Comparison of ENCODE assay signal across 1 cellular context in genomic region chr20:36773548-36774242, GRCh38.
TF ChIP-seq lines count a peak whose summit lies in the region.

Gene DSN1, minus strand, starts transcription at chr20:36773763. Its CDS starts 2,305 bp downstream, at chr20:36771458.

TF ChIP-seq in K562, 482 proteins besides CTCF, POLR2A, EP300 and RAD21 (continued from another document and continues in another):
- TF ChIP-seq, protein P1, sequence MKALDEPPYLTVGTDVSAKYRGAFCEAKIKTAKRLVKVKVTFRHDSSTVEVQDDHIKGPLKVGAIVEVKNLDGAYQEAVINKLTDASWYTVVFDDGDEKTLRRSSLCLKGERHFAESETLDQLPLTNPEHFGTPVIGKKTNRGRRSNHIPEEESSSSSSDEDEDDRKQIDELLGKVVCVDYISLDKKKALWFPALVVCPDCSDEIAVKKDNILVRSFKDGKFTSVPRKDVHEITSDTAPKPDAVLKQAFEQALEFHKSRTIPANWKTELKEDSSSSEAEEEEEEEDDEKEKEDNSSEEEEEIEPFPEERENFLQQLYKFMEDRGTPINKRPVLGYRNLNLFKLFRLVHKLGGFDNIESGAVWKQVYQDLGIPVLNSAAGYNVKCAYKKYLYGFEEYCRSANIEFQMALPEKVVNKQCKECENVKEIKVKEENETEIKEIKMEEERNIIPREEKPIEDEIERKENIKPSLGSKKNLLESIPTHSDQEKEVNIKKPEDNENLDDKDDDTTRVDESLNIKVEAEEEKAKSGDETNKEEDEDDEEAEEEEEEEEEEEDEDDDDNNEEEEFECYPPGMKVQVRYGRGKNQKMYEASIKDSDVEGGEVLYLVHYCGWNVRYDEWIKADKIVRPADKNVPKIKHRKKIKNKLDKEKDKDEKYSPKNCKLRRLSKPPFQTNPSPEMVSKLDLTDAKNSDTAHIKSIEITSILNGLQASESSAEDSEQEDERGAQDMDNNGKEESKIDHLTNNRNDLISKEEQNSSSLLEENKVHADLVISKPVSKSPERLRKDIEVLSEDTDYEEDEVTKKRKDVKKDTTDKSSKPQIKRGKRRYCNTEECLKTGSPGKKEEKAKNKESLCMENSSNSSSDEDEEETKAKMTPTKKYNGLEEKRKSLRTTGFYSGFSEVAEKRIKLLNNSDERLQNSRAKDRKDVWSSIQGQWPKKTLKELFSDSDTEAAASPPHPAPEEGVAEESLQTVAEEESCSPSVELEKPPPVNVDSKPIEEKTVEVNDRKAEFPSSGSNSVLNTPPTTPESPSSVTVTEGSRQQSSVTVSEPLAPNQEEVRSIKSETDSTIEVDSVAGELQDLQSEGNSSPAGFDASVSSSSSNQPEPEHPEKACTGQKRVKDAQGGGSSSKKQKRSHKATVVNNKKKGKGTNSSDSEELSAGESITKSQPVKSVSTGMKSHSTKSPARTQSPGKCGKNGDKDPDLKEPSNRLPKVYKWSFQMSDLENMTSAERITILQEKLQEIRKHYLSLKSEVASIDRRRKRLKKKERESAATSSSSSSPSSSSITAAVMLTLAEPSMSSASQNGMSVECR (CRISPR knock-in tag; IDR thresholded peaks at IDR 0.05) = peak; percentile 65
- TF ChIP-seq MIER1 (IDR thresholded peaks at IDR 0.05; ENCODE audit: low read depth) (no peak), STAT6 (CRISPR knock-in tag; IDR thresholded peaks at IDR 0.05) (no peak), ZNF253 (CRISPR knock-in tag; conservative IDR thresholded peaks at IDR 0.05) (no peak), U2AF1 (optimal IDR thresholded peaks at IDR 0.05; ENCODE audit: low read depth, low read length) (no peak), NBN (IDR thresholded peaks at IDR 0.05; ENCODE audit: low read depth) (no peak; the same call in 1 of the 2 replicates), ELF4 (CRISPR knock-in tag; IDR thresholded peaks at IDR 0.05) (peak; percentile 49; the same call in 1 of the 2 replicates), KLF6 (CRISPR knock-in tag; IDR thresholded peaks at IDR 0.05; ENCODE audit: borderline replicate concordance) (no peak), ZNF609 (CRISPR knock-in tag; IDR thresholded peaks at IDR 0.05; ENCODE audit: borderline replicate concordance) (no peak), ZBTB2 (IDR thresholded peaks at IDR 0.05) (peak; percentile 99), TAL1 (IDR thresholded peaks at IDR 0.05) (no peak), CUX1 (CRISPR knock-in tag; IDR thresholded peaks at IDR 0.05) (no peak), PYGO2 (tag; IDR thresholded peaks at IDR 0.05) (no peak), HDAC6 (IDR thresholded peaks at IDR 0.05; ENCODE audit: low read depth, low read length) (no peak), SRSF7 (optimal IDR thresholded peaks at IDR 0.05; ENCODE audit: low read depth, low read length) (no peak)
- TF ChIP-seq, protein P2, sequence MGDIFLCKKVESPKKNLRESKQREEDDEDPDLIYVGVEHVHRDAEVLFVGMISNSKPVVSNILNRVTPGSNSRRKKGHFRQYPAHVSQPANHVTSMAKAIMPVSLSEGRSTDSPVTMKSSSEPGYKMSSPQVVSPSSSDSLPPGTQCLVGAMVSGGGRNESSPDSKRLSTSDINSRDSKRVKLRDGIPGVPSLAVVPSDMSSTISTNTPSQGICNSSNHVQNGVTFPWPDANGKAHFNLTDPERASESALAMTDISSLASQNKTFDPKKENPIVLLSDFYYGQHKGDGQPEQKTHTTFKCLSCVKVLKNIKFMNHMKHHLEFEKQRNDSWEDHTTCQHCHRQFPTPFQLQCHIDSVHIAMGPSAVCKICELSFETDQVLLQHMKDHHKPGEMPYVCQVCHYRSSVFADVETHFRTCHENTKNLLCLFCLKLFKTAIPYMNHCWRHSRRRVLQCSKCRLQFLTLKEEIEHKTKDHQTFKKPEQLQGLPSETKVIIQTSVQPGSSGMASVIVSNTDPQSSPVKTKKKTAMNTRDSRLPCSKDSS (IDR thresholded peaks at IDR 0.05; ENCODE audit: low read depth, partially characterized antibody) = no peak
- TF ChIP-seq, protein P3, sequence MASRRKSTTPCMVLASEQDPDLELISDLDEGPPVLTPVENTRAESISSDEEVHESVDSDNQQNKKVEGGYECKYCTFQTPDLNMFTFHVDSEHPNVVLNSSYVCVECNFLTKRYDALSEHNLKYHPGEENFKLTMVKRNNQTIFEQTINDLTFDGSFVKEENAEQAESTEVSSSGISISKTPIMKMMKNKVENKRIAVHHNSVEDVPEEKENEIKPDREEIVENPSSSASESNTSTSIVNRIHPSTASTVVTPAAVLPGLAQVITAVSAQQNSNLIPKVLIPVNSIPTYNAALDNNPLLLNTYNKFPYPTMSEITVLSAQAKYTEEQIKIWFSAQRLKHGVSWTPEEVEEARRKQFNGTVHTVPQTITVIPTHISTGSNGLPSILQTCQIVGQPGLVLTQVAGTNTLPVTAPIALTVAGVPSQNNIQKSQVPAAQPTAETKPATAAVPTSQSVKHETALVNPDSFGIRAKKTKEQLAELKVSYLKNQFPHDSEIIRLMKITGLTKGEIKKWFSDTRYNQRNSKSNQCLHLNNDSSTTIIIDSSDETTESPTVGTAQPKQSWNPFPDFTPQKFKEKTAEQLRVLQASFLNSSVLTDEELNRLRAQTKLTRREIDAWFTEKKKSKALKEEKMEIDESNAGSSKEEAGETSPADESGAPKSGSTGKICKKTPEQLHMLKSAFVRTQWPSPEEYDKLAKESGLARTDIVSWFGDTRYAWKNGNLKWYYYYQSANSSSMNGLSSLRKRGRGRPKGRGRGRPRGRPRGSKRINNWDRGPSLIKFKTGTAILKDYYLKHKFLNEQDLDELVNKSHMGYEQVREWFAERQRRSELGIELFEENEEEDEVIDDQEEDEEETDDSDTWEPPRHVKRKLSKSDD (conservative IDR thresholded peaks at IDR 0.05; ENCODE audit: low read length) = no peak
- TF ChIP-seq, protein P4, sequence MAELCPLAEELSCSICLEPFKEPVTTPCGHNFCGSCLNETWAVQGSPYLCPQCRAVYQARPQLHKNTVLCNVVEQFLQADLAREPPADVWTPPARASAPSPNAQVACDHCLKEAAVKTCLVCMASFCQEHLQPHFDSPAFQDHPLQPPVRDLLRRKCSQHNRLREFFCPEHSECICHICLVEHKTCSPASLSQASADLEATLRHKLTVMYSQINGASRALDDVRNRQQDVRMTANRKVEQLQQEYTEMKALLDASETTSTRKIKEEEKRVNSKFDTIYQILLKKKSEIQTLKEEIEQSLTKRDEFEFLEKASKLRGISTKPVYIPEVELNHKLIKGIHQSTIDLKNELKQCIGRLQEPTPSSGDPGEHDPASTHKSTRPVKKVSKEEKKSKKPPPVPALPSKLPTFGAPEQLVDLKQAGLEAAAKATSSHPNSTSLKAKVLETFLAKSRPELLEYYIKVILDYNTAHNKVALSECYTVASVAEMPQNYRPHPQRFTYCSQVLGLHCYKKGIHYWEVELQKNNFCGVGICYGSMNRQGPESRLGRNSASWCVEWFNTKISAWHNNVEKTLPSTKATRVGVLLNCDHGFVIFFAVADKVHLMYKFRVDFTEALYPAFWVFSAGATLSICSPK (IDR thresholded peaks at IDR 0.05; ENCODE audit: borderline replicate concordance) = no peak
- TF ChIP-seq, protein P5, sequence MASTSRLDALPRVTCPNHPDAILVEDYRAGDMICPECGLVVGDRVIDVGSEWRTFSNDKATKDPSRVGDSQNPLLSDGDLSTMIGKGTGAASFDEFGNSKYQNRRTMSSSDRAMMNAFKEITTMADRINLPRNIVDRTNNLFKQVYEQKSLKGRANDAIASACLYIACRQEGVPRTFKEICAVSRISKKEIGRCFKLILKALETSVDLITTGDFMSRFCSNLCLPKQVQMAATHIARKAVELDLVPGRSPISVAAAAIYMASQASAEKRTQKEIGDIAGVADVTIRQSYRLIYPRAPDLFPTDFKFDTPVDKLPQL (IDR thresholded peaks at IDR 0.05; ENCODE audit: extremely low read depth, insufficient read length) = no peak
